ENCODE assay signal across 8 cellular contexts in the genomic region with DNA sequence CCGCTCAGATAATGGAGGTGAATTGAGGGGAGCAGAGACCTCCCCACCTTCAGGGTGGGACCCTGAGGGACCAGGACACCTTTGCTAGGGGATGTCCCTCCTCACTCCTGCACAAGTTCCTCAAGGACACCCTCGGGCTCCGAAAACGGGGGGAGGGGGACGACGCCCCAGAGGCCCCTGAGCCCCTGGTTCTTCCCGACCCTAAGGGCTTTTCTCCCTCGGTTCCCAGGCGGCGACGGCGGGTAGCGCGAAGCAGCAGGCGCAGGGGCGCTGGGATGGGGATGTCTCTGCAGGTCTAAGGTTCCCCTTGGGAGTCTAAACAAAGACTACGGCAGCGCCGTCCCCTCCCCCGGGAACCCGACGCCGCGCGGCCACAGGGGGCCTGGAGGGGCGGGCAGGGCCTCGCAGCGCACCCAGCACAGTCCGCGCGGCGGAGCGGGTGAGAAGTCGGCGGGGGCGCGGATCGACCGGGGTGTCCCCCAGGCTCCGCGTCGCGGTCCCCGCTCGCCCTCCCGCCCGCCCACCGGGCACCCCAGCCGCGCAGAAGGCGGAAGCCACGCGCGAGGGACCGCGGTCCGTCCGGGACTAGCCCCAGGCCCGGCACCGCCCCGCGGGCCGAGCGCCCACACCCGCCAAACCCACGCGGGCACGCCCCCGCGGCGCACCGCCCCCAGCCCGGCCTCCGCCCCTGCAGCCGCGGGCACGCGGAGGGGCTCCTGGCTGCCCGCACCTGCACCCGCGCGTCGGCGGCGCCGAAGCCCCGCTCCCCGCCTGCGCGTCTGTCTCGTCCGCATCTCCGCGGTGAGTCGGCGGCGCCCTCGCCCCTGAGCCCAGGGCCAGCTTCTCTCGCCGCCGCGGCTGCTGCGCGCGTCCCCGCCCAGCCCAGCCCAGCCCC. TPM values are rescaled to one million over a fixed set of nuclear protein-coding genes. Genes with fewer than 3 reads are reported as not detected.
DNase-seq lines count a peak whose midpoint lies in the region; ATAC-seq, FAIRE-seq and TF ChIP-seq lines count a peak whose summit lies in the region.

No MANE protein-coding gene starts in this region.

- H3K27ac ChIP-seq in PC-9: no peak overlapping the region
- peak overlapping the region; percentile 28 to 76 (median 70) for H3K27ac ChIP-seq in esophagus squamous epithelium
- H3K27ac ChIP-seq in prostate gland: no peak overlapping the region

- H3K79me2 ChIP-seq in PC-9 (ENCODE audit: low read depth): no peaks in the 10 kb centered on the region

- H3K4me1 ChIP-seq in PC-9 (replicated peaks; ENCODE audit: insufficient read depth) (peaks cover 38% of the 10 kb centered on the region), esophagus squamous epithelium (peaks cover 9 to 55% (median 16%) of the 10 kb centered on the region in 3 donors), prostate gland (replicated peaks) (peaks cover 6% of the 10 kb centered on the region)

- CTCF ChIA-PET in PC-9 (lab: Charles Lee): interaction anchor here (1.0 kb wide), 1 partner anchor 127 kb away, joined by 3 read pairs; no protein-coding TSS in a partner anchor

- no peaks in the 10 kb centered on the region for H3K36me3 ChIP-seq in PC-9 (ENCODE audit: low read depth)
- no peaks in the 10 kb centered on the region for H3K36me3 ChIP-seq in esophagus squamous epithelium
- no peaks in the 10 kb centered on the region for H3K36me3 ChIP-seq in prostate gland

- peak overlapping the region; percentile 79 for H3K4me3 ChIP-seq in PC-9
- peak overlapping the region; percentile 50 to 70 (median 63) for H3K4me3 ChIP-seq in esophagus squamous epithelium
- peak overlapping the region; percentile 32 to 38 for H3K4me3 ChIP-seq in prostate gland

- no peak overlapping the region; the same call in 1 of the 2 replicates for H2AFZ ChIP-seq in PC-9

- WGBS in esophagus squamous epithelium, 2 donors: 20 to 63% methylated on average over 1 of the region's 106 CpGs
- 5% methylated on average over 67 of the region's 106 CpGs for WGBS in prostate gland

- DNase-seq in GM12892 (ENCODE audit: insufficient read length) (peak; percentile 46), PC-9 (no peak), esophagus squamous epithelium (lab: John Stamatoyannopoulos, UW) (no peak), prostate gland (ENCODE audit: low spot score) (no peak), DMS79 treated with DMSO at 0.1 percent for 48 hours (lab: John Stamatoyannopoulos, UW) (no peak), DMS153 (lab: John Stamatoyannopoulos, UW) (no peak)

- H3K9me3 ChIP-seq in PC-9 (ENCODE audit: insufficient read depth, low read depth): no peaks in the 10 kb centered on the region
- no peaks in the 10 kb centered on the region for H3K9me3 ChIP-seq in esophagus squamous epithelium
- no peaks in the 10 kb centered on the region for H3K9me3 ChIP-seq in prostate gland

- intact Hi-C loops in PC-9 (cut with micrococcal nuclease; ENCODE audit: unreplicated experiment): no loop called here
- intact Hi-C loops in esophagus squamous epithelium (cut with DNase I): no loop called here
- intact Hi-C loops in prostate gland (cut with DNase I): no loop called here

- no peak for FAIRE-seq in GM12892 (lab: Jason Lieb, UNC)

- POLR2A ChIA-PET in PC-9 (lab: Charles Lee; ENCODE audit: unreplicated experiment): interaction anchor here (0.7 kb wide), 1 partner anchor 77 kb away, joined by 6 read pairs; no protein-coding TSS in a partner anchor

- no peaks in the 10 kb centered on the region for H4K20me1 ChIP-seq in PC-9 (ENCODE audit: insufficient read depth)

- peaks cover 13% of the 10 kb centered on the region; the same call in 1 of the 2 replicates for H3F3A ChIP-seq in PC-9 (ENCODE audit: insufficient read depth, low read depth)

- BruUV-seq in PC-9 (replicated peaks; lab: Mats Ljungman, UMichigan): no TSS peak

- TF ChIP-seq CTCF in PC-9 (conservative IDR thresholded peaks at IDR 0.05): no peak
- no peak for TF ChIP-seq CTCF in esophagus squamous epithelium (IDR thresholded peaks at IDR 0.05)
- no peak for TF ChIP-seq CTCF in prostate gland (IDR thresholded peaks at IDR 0.05)

- no peak for ATAC-seq in HG03045 (IDR thresholded peaks at IDR 0.05; ENCODE audit: unreplicated experiment)
- ATAC-seq in HG03460 (IDR thresholded peaks at IDR 0.05; ENCODE audit: unreplicated experiment): no peak

- no peak for TF ChIP-seq POLR2A in GM12892 (IDR thresholded peaks at IDR 0.05; ENCODE audit: low read depth, low read length)
- TF ChIP-seq POLR2A in esophagus squamous epithelium (IDR thresholded peaks at IDR 0.05): no peak
- no peak for TF ChIP-seq POLR2A in prostate gland (IDR thresholded peaks at IDR 0.05)

- H3K4me2 ChIP-seq in PC-9: peak overlapping the region; percentile 100; the same call in 1 of the 2 replicates

- no peaks in the 10 kb centered on the region for H3K9me2 ChIP-seq in PC-9 (ENCODE audit: insufficient read depth)

- H3K27me3 ChIP-seq in PC-9 (ENCODE audit: insufficient read depth, low read depth) (peaks cover 9% of the 10 kb centered on the region; the same call in 1 of the 2 replicates), esophagus squamous epithelium (peaks cover 0 to 59% (median 11%) of the 10 kb centered on the region in 4 donors), prostate gland (replicated peaks; ENCODE audit: insufficient read depth) (peaks cover 19% of the 10 kb centered on the region)

RNA-seq across cellular contexts. Expression of gene NDRG4, which starts 36.7 kb away (rescaled TPM):
- polyA plus RNA-seq in GM12892 (2012; ENCODE audit: missing spikeins): 0.93 TPM
- 4.8 and 6.0 TPM in 2 replicates for total RNA-seq in PC-9 (2021)
- total RNA-seq in esophagus squamous epithelium: 10 to 100 TPM; 19.9 to 62.1 (median 27.8) TPM
- 100 to 1,000 TPM in 1 of 2 donors, 10 to 100 TPM in 1; 13.4 to 359 TPM for total RNA-seq in prostate gland

RNA-seq across cellular contexts. Expression of gene SETD6, which starts 52.1 kb away (rescaled TPM):
- 15.8 TPM for polyA plus RNA-seq in GM12892 (2012; ENCODE audit: missing spikeins)
- 19.2 and 21.4 TPM in 2 replicates for total RNA-seq in PC-9 (2021)
- total RNA-seq in esophagus squamous epithelium: 10 to 100 TPM; 12.9 to 46.0 (median 18.0) TPM
- total RNA-seq in prostate gland: 10 to 100 TPM; 45.4 to 55.8 TPM

Comparison
In these comparisons a context has a peak if more than half of its experiments do, and no peak if none do; other contexts are left out.
1. H3K27ac ChIP-seq: peak in esophagus squamous epithelium (4 of 4); none in PC-9 (single experiment) and prostate gland (0 of 2).
2. Peak in every context shown above with its lines, with median percentiles within 50 percentile points of each other: H3K4me3 ChIP-seq.